ENCODE assay signal across 8 cellular contexts in genomic region chr9:90642570-90643539, GRCh38. TPM values are rescaled to one million over a fixed set of nuclear protein-coding genes. Genes with fewer than 3 reads are reported as not detected.
DNase-seq lines count a peak whose midpoint lies in the region; ATAC-seq and TF ChIP-seq lines count a peak whose summit lies in the region.

DIRAS2 (minus strand) TSS chr9:90642824; CDS start chr9:90613827, 28,997 bp downstream.

- H3K36me3 Mint-ChIP-seq in natural killer cell treated with Interleukin-12 subunit alpha and Interleukin-12 subunit beta and Interleukin-15 and Interleukin-18, amount 100 ng/mL, for 72 hours, result no peaks in the 10 kb centered on the region

- no peak within 1 kb of the TSS for H3K4me3 Mint-ChIP-seq in natural killer cell treated with Interleukin-12 subunit alpha and Interleukin-12 subunit beta and Interleukin-15 and Interleukin-18, amount 100 ng/mL, for 72 hours

- peak; percentile 65 to 67 for ATAC-seq in natural killer cell treated with Interleukin-12 subunit alpha and Interleukin-12 subunit beta and Interleukin-15 and Interleukin-18, amount 100 ng/mL, for 72 hours

- no peak within 1 kb of the TSS for H3K27ac Mint-ChIP-seq in natural killer cell treated with Interleukin-12 subunit alpha and Interleukin-12 subunit beta and Interleukin-15 and Interleukin-18, amount 100 ng/mL, for 72 hours

- TF ChIP-seq CTCF in GM12873 (IDR thresholded peaks at IDR 0.05; ENCODE audit: insufficient read depth, low read depth, low read length, missing control alignments), result peak; percentile 16
- TF ChIP-seq CTCF in foreskin fibroblast (IDR thresholded peaks at IDR 0.05; ENCODE audit: low read depth, low read length), result peak; percentile 47
- TF ChIP-seq CTCF in GM10266 (IDR thresholded peaks at IDR 0.05; ENCODE audit: control insufficient read depth, insufficient read depth, low read depth, missing control alignments), result no peak

- no peaks in the 10 kb centered on the region for H3K9me3 Mint-ChIP-seq in natural killer cell treated with Interleukin-12 subunit alpha and Interleukin-12 subunit beta and Interleukin-15 and Interleukin-18, amount 100 ng/mL, for 72 hours

- H3K4me1 Mint-ChIP-seq in natural killer cell treated with Interleukin-12 subunit alpha and Interleukin-12 subunit beta and Interleukin-15 and Interleukin-18, amount 100 ng/mL, for 72 hours (ENCODE audit: low read depth in 2 of 2), result peaks cover 0 to 3% of the 10 kb centered on the region in 2 donors

- DNase-seq in A172 (ENCODE audit: low spot score) (peak; percentile 64), NCI-H1694 (lab: John Stamatoyannopoulos, UW) (peak; percentile 79), foreskin fibroblast (peak; percentile 9 to 47), ureter (ENCODE audit: low spot score) (peak; percentile 68), GM10266 (ENCODE audit: extremely low spot score) (no peak)
- DNase-seq in activated CD8-positive, alpha-beta memory T cell treated with anti-CD3 and anti-CD28 coated beads, Interleukin-2, amount 50 U/mL, for 48 hours, result peak; percentile 65
- DNase-seq in natural killer cell treated with Interleukin-12 subunit alpha and Interleukin-12 subunit beta and Interleukin-15 and Interleukin-18, amount 100 ng/mL, for 72 hours (ENCODE audit: low spot score), result no peak

- H3K4me3 ChIP-seq in foreskin fibroblast (ENCODE audit: low read depth in 1 of 2, low read length in 2 of 2), result peak within 1 kb of the TSS; percentile 41 to 45

- H3K27me3 Mint-ChIP-seq in natural killer cell treated with Interleukin-12 subunit alpha and Interleukin-12 subunit beta and Interleukin-15 and Interleukin-18, amount 100 ng/mL, for 72 hours, result peaks cover 47 to 60% of the 10 kb centered on the region in 2 donors

RNA-seq across cellular contexts. Expression of gene DIRAS2, which starts in this region (rescaled TPM):
- total RNA-seq in A172 (2014; rRNA removed; shearing (Covaris generic)), result not detected in 2 replicates
- not detected for total RNA-seq in natural killer cell treated with Interleukin-12 subunit alpha and Interleukin-12 subunit beta and Interleukin-15 and Interleukin-18, amount 100 ng/mL, for 72 hours
- total RNA-seq in ureter, result 3.9 TPM

Comparison
In these comparisons a context has a peak if more than half of its experiments do, and no peak if none do; other contexts are left out.
1. Peak in DNase-seq in A172; RNA of the gene not detected or under 1 TPM.
2. Peak in ATAC-seq in natural killer cell treated with Interleukin-12 subunit alpha and Interleukin-12 subunit beta and Interleukin-15 and Interleukin-18, amount 100 ng/mL, for 72 hours; RNA of the gene not detected or under 1 TPM.
3. DNase-seq: peak in NCI-H1694 (single experiment), activated CD8-positive, alpha-beta memory T cell treated with anti-CD3 and anti-CD28 coated beads, Interleukin-2, amount 50 U/mL, for 48 hours (single experiment), foreskin fibroblast (2 of 2) and ureter (single experiment); none in natural killer cell treated with Interleukin-12 subunit alpha and Interleukin-12 subunit beta and Interleukin-15 and Interleukin-18, amount 100 ng/mL, for 72 hours (single experiment) and GM10266 (single experiment).